ENCODE assay signal across 8 cellular contexts in the genomic region with DNA sequence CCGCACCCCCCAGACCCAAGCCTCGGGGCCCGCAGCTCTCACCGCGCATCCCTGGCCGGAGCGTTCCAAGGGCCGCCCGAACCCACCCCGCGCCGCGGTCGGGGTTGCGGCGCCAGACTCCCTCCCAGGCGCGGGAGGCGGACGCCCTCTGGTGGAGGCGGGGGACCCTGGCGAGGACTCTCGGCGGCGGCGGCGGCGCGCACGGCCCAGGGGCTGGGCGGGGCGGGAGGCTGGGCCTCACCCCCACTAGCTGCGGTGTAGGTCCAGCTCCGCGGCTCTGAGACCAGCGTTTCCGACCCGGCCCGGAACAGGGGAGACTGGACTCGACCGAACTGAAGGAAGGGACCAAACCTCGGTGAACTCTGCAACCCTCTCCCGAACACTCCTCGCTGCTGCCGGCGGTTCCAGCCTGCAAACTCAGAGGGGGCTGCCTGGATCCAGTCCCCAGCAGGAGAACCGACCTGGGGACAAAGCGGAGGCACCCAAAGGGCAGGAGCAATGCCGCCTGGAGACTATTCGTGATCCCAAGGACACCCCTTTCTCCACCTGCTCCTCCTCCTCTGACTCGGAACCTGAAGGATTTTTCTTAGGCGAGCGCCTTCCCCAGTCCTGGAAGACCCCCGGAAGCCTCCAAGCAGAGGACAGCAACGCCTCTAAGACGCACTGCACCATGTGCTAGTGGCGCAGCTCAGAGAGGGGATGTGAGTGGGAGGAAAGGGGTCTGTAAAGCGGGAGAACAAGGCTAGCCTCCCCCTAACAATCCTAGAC. TPM values are rescaled to one million over a fixed set of nuclear protein-coding genes. Genes with fewer than 3 reads are reported as not detected.
DNase-seq lines count a peak whose midpoint lies in the region; ATAC-seq, FAIRE-seq and TF ChIP-seq lines count a peak whose summit lies in the region.

No MANE protein-coding gene starts in this region.

- peak; percentile 52 for ATAC-seq in GM21423 (IDR thresholded peaks at IDR 0.05; ENCODE audit: unreplicated experiment)
- ATAC-seq in naive thymus-derived CD8-positive, alpha-beta T cell: peak; percentile 68 to 73
- ATAC-seq in stimulated activated naive B cell treated with anti-CD40 and anti-IgM and Interleukin-4, amounts not matched to agents 10 μg/mL and 1 μg/mL and 100 μg/mL, for 72 hours (replicated peaks): peak; percentile 77 to 79

- H3K27me3 ChIP-seq in Peyer's patch (no peaks in the 10 kb centered on the region), fibroblast of lung (ENCODE audit: control insufficient read depth, insufficient read depth, low read length) (no peaks in the 10 kb centered on the region)

- TF ChIP-seq CTCF in D721Med (IDR thresholded peaks at IDR 0.05; ENCODE audit: insufficient read depth, missing control alignments) (peak; percentile 67), Peyer's patch (IDR thresholded peaks at IDR 0.05) (peak; percentile 81 to 97 (median 92)), fibroblast of lung (conservative IDR thresholded peaks at IDR 0.05 in 1 of 2, IDR thresholded peaks at IDR 0.05 in 1 of 2; ENCODE audit: low read depth in 1 of 2, low read length in 2 of 2) (peak; percentile 26 to 49)

- peak; percentile 33 to 52 for TF ChIP-seq POLR2A in Peyer's patch (IDR thresholded peaks at IDR 0.05)

- DNase-seq in D721Med (ENCODE audit: insufficient read length, low spot score): peak; percentile 84
- DNase-seq in HuH-7.5 (ENCODE audit: low spot score): peak; percentile 82
- DNase-seq in Peyer's patch: peak; percentile 83 to 94 (median 93)
- peak; percentile 82 for DNase-seq in activated T-helper 1 cell treated with anti-CD3 and anti-CD28 coated beads, Interleukin-2, amount 50 U/mL, for 16 hours (ENCODE audit: low read depth in 1 of 2, low spot score in 1 of 2)
- peak; percentile 66 to 72 for DNase-seq in fibroblast of lung (ENCODE audit: low read depth in 2 of 2)
- DNase-seq in naive thymus-derived CD8-positive, alpha-beta T cell: peak; percentile 75 to 91 (median 88)
- peak; percentile 83 for DNase-seq in stimulated activated naive B cell treated with anti-CD40 and anti-IgM and Interleukin-4, amounts not matched to agents 10 μg/mL and 1 μg/mL and 100 μg/mL, for 72 hours

- peak overlapping the region; percentile 58 for H3K9ac ChIP-seq in fibroblast of lung (ENCODE audit: insufficient read depth, low read length)

- no peaks in the 10 kb centered on the region for H3K9me3 ChIP-seq in Peyer's patch
- H3K9me3 ChIP-seq in fibroblast of lung (ENCODE audit: control insufficient read depth, insufficient read depth, low read depth, low read length): no peaks in the 10 kb centered on the region

- no peak for FAIRE-seq in D721Med (lab: Jason Lieb, UNC)

- H3K36me3 Mint-ChIP-seq in naive thymus-derived CD8-positive, alpha-beta T cell: peaks cover 0 to 25% (median 7%) of the 10 kb centered on the region in 3 donors
- peaks cover 8 to 19% of the 10 kb centered on the region in 2 donors for H3K36me3 Mint-ChIP-seq in stimulated activated naive B cell treated with anti-CD40 and anti-IgM and Interleukin-4, amounts not matched to agents 10 μg/mL and 1 μg/mL and 100 μg/mL, for 72 hours

- H3K4me3 ChIP-seq in Peyer's patch: peak overlapping the region; percentile 76 to 89 (median 86)
- peak overlapping the region; percentile 98 to 100 (median 100) for H3K4me3 ChIP-seq in fibroblast of lung (replicated peaks in 1 of 4; ENCODE audit: control extremely low read depth in 1 of 4, insufficient read depth in 1 of 4, low read depth in 3 of 4, low read length in 4 of 4)

- POLR2A ChIA-PET in naive thymus-derived CD8-positive, alpha-beta T cell (lab: Charles Lee): interaction anchor here (0.5 to 4.5 kb wide), 22 partner anchors 8 to 1383 kb away, joined by 3 to 102 read pairs (median 4); a partner anchor contains a TSS

- H2AFZ ChIP-seq in fibroblast of lung (ENCODE audit: low read length): peak overlapping the region; percentile 68

- H3K27ac ChIP-seq in Peyer's patch: peak overlapping the region; percentile 87 to 98 (median 96)
- H3K27ac ChIP-seq in fibroblast of lung (ENCODE audit: insufficient read depth, low read length): peak overlapping the region; percentile 97

- peak overlapping the region; percentile 98 for H3K4me2 ChIP-seq in fibroblast of lung (ENCODE audit: extremely low read depth, insufficient read depth, low read length)

- H3K9me3 Mint-ChIP-seq in naive thymus-derived CD8-positive, alpha-beta T cell: no peaks in the 10 kb centered on the region
- no peaks in the 10 kb centered on the region for H3K9me3 Mint-ChIP-seq in stimulated activated naive B cell treated with anti-CD40 and anti-IgM and Interleukin-4, amounts not matched to agents 10 μg/mL and 1 μg/mL and 100 μg/mL, for 72 hours

- peak overlapping the region; percentile 92 to 98 (median 96) for H3K27ac Mint-ChIP-seq in naive thymus-derived CD8-positive, alpha-beta T cell
- H3K27ac Mint-ChIP-seq in stimulated activated naive B cell treated with anti-CD40 and anti-IgM and Interleukin-4, amounts not matched to agents 10 μg/mL and 1 μg/mL and 100 μg/mL, for 72 hours: peak overlapping the region; percentile 99

- H3K4me1 ChIP-seq in Peyer's patch: peaks cover 0 to 19% (median 5%) of the 10 kb centered on the region in 4 donors
- peaks cover 4% of the 10 kb centered on the region for H3K4me1 ChIP-seq in fibroblast of lung (ENCODE audit: control insufficient read depth, extremely low read depth, insufficient read depth, low read length)

- peaks cover 0 to 4% (median 0%) of the 10 kb centered on the region in 5 donors for H3K27me3 Mint-ChIP-seq in naive thymus-derived CD8-positive, alpha-beta T cell
- H3K27me3 Mint-ChIP-seq in stimulated activated naive B cell treated with anti-CD40 and anti-IgM and Interleukin-4, amounts not matched to agents 10 μg/mL and 1 μg/mL and 100 μg/mL, for 72 hours: no peaks in the 10 kb centered on the region

- H4K20me1 ChIP-seq in fibroblast of lung (ENCODE audit: control insufficient read depth, extremely low read depth, insufficient read depth, low read length): no peaks in the 10 kb centered on the region

- H3K79me2 ChIP-seq in fibroblast of lung (ENCODE audit: control insufficient read depth, insufficient read depth, low read length): peaks cover 13% of the 10 kb centered on the region

- peak overlapping the region; percentile 89 to 97 (median 94) for H3K4me3 Mint-ChIP-seq in naive thymus-derived CD8-positive, alpha-beta T cell
- peak overlapping the region; percentile 95 to 98 for H3K4me3 Mint-ChIP-seq in stimulated activated naive B cell treated with anti-CD40 and anti-IgM and Interleukin-4, amounts not matched to agents 10 μg/mL and 1 μg/mL and 100 μg/mL, for 72 hours

- H3K36me3 ChIP-seq in Peyer's patch (peaks cover 0 to 24% (median 0%) of the 10 kb centered on the region in 3 donors), fibroblast of lung (ENCODE audit: control insufficient read depth, insufficient read depth, low read length) (peaks cover 3% of the 10 kb centered on the region)

- H3K4me1 Mint-ChIP-seq in naive thymus-derived CD8-positive, alpha-beta T cell: peaks cover 2 to 25% (median 13%) of the 10 kb centered on the region in 4 donors
- peaks cover 21 to 35% of the 10 kb centered on the region in 2 donors for H3K4me1 Mint-ChIP-seq in stimulated activated naive B cell treated with anti-CD40 and anti-IgM and Interleukin-4, amounts not matched to agents 10 μg/mL and 1 μg/mL and 100 μg/mL, for 72 hours

RNA-seq across cellular contexts. Expression of a gene that starts 0.9 kb away (rescaled TPM):
- total RNA-seq in Peyer's patch (10 to 100 TPM; 36.7 to 72.6 (median 62.4) TPM), fibroblast of lung (53.4 and 54.7 TPM in 2 replicates)
- 324 and 506 TPM in 2 replicates for polyA plus RNA-seq in fibroblast of lung
- 245 and 334 TPM in 2 replicates for polyA plus RNA-seq in fibroblast of lung (2012)
- polyA minus RNA-seq in fibroblast of lung (ENCODE audit: low replicate concordance): 15.6 and 70.5 TPM in 2 replicates
- total RNA-seq in naive thymus-derived CD8-positive, alpha-beta T cell: 100 to 1,000 TPM; 134 to 135 TPM
- 100 to 1,000 TPM; 433 to 440 (median 433) TPM for polyA plus RNA-seq in naive thymus-derived CD8-positive, alpha-beta T cell

RNA-seq across cellular contexts. Expression of a gene that starts 6.1 kb away (rescaled TPM):
- total RNA-seq in Peyer's patch (10 to 100 TPM in 3 of 4 donors, 1 to 10 TPM in 1; 3.8 to 23.4 (median 16.8) TPM), fibroblast of lung (0.26 TPM in 1 of 2 replicates, not detected in the other)
- 0.08 and 0.19 TPM in 2 replicates for polyA plus RNA-seq in fibroblast of lung
- 0.17 and 0.20 TPM in 2 replicates for polyA plus RNA-seq in fibroblast of lung (2012)
- not detected in 2 replicates for polyA minus RNA-seq in fibroblast of lung (ENCODE audit: low replicate concordance)
- total RNA-seq in naive thymus-derived CD8-positive, alpha-beta T cell: not detected
- not detected for polyA plus RNA-seq in naive thymus-derived CD8-positive, alpha-beta T cell

RNA-seq across cellular contexts. Expression of a gene that starts 6.9 kb away (rescaled TPM):
- total RNA-seq in Peyer's patch (1 to 10 TPM; 3.5 to 8.3 (median 6.5) TPM), fibroblast of lung (1.0 and 1.8 TPM in 2 replicates)
- polyA plus RNA-seq in fibroblast of lung: 2.4 and 2.6 TPM in 2 replicates
- 1.8 and 2.1 TPM in 2 replicates for polyA plus RNA-seq in fibroblast of lung (2012)
- polyA minus RNA-seq in fibroblast of lung (ENCODE audit: low replicate concordance): 4.2 and 13.8 TPM in 2 replicates
- total RNA-seq in naive thymus-derived CD8-positive, alpha-beta T cell: 1 to 10 TPM; 7.5 to 7.6 TPM
- 1 to 10 TPM in 2 of 3 donors, under 1 TPM in 1; 0.91 to 2.8 (median 2.1) TPM for polyA plus RNA-seq in naive thymus-derived CD8-positive, alpha-beta T cell

RNA-seq across cellular contexts. Expression of a gene that starts 39.4 kb away (rescaled TPM):
- not detected for total RNA-seq in Peyer's patch
- total RNA-seq in fibroblast of lung: not detected in 2 replicates
- polyA plus RNA-seq in fibroblast of lung: not detected in 2 replicates
- not detected in 2 replicates for polyA plus RNA-seq in fibroblast of lung (2012)
- polyA minus RNA-seq in fibroblast of lung (ENCODE audit: low replicate concordance): 2.3 TPM in 1 of 2 replicates, not detected in the other
- not detected for total RNA-seq in naive thymus-derived CD8-positive, alpha-beta T cell
- not detected for polyA plus RNA-seq in naive thymus-derived CD8-positive, alpha-beta T cell

RNA-seq across cellular contexts. Expression of a gene that starts 51.2 kb away (rescaled TPM):
- 10 to 100 TPM; 17.6 to 47.9 (median 22.9) TPM for total RNA-seq in Peyer's patch
- total RNA-seq in fibroblast of lung: 5.6 and 7.6 TPM in 2 replicates
- 1.9 and 2.0 TPM in 2 replicates for polyA plus RNA-seq in fibroblast of lung
- polyA plus RNA-seq in fibroblast of lung (2012): 2.4 and 2.7 TPM in 2 replicates
- 0.82 and 16.1 TPM in 2 replicates for polyA minus RNA-seq in fibroblast of lung (ENCODE audit: low replicate concordance)
- total RNA-seq in naive thymus-derived CD8-positive, alpha-beta T cell: 10 to 100 TPM in 1 of 2 experiments, 1 to 10 TPM in 1; 9.2 to 10.8 TPM
- 1 to 10 TPM; 2.6 to 9.4 (median 6.1) TPM for polyA plus RNA-seq in naive thymus-derived CD8-positive, alpha-beta T cell

Comparison
In these comparisons a context has a peak if more than half of its experiments do, and no peak if none do; other contexts are left out.
1. Peak in every context shown above with its lines: DNase-seq, ATAC-seq, H3K4me3 ChIP-seq and H3K27ac ChIP-seq.
2. CTCF ChIP-seq: peak in every context shown above with its lines; median percentile 92 in Peyer's patch; 67 in D721Med; 38 in fibroblast of lung.